9 cellular contexts compared by ENCODE assay signal in the genomic region with DNA sequence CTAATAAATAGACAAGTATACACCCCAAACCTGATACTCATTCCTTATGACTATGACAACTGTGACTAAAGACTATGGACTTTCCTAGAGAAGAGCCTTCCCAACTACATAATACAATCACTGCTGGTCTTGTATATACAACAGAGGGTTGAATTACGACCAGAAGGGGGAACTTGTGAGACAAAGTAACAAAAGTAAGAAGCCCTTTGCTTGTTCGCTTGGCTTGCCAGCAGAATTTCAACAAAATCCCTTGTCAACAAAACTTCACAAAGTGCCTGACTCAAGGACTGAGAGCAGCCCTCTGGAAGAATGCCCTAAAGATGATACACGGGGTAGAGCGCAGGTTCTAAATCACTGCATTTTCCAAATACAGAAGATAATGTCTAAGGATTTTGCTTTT.
A peak's percentile ranks its signal among the peaks of the same experiment; 100 is the strongest.
DNase-seq lines count a peak whose midpoint lies in the region; ATAC-seq, FAIRE-seq and TF ChIP-seq lines count a peak whose summit lies in the region.
"Had no signal": no experiment of that assay in that cellular context is flagged by ENCODE, and none has a peak within 500 bp of the region (broad histone marks: within the 10 kb centered on the region; RNA-seq: fewer than 3 reads in every experiment).

No MANE protein-coding gene starts in this region.

- H3K9me3 ChIP-seq in Caco-2: peaks cover 2% of the 10 kb centered on the region; the same call in 1 of the 2 replicates
- H3K9me3 ChIP-seq in GM12878 (replicated peaks; ENCODE audit: control insufficient read depth, insufficient read depth, low read length): no peaks in the 10 kb centered on the region
- no peaks in the 10 kb centered on the region for H3K9me3 ChIP-seq in CD4-positive, alpha-beta T cell (ENCODE audit: control insufficient read depth, low read length)
- no peaks in the 10 kb centered on the region for H3K9me3 ChIP-seq in effector memory CD4-positive, alpha-beta T cell (ENCODE audit: control insufficient read depth, low read length)
- H3K9me3 ChIP-seq: SJCRH30 had no signal

- intact Hi-C loops in Caco-2 (cut with micrococcal nuclease; ENCODE audit: unreplicated experiment): loop anchor here (1.0 kb wide), 1 partner anchor 41 kb away; no protein-coding TSS in a partner anchor
- intact Hi-C loops in GM12878 (cut with micrococcal nuclease; ENCODE audit: unreplicated experiment): no loop called here
- intact Hi-C loops in CD4-positive, alpha-beta T cell (cut with DNase I, micrococcal nuclease): no loop called here

- no peak overlapping the region for H2AFZ ChIP-seq in GM12878 (ENCODE audit: control insufficient read depth, low read depth, low read length)

- no peak overlapping the region for H3K4me3 ChIP-seq in Caco-2 (ENCODE audit: low read depth, low read length)
- no peak overlapping the region for H3K4me3 ChIP-seq in GM12878
- H3K4me3 ChIP-seq in effector memory CD4-positive, alpha-beta T cell (ENCODE audit: insufficient read depth, low read depth, low read length, poor library complexity, severe bottlenecking): no peak overlapping the region
- H3K4me3 ChIP-seq: SJCRH30 had no signal

- no peak overlapping the region for H3K9ac ChIP-seq in GM12878 (ENCODE audit: control insufficient read depth, insufficient read depth, low read length)

- H4K20me1 ChIP-seq in GM12878 (ENCODE audit: control insufficient read depth, insufficient read depth): no peaks in the 10 kb centered on the region

- POLR2A ChIA-PET in Caco-2 (lab: Charles Lee): no interaction called here
- POLR2A ChIA-PET in GM12878 (lab: Charles Lee): no interaction called here
- POLR2A ChIA-PET in CD4-positive, alpha-beta T cell (lab: Charles Lee): no interaction called here

- no peaks in the 10 kb centered on the region for H3K79me2 ChIP-seq in GM12878 (ENCODE audit: control insufficient read depth, insufficient read depth, low read length)

- in situ Hi-C loops in GM12878 (cut with MboI): no loop called here

- H3K9me3 Mint-ChIP-seq in Caco-2 (ENCODE audit: unreplicated experiment): peaks cover 3% of the 10 kb centered on the region
- H3K9me3 Mint-ChIP-seq in activated CD8-positive, alpha-beta memory T cell treated with anti-CD3 and anti-CD28 coated beads, Interleukin-2, amount 10 ng/mL, durations not matched to agents 7 days and 5 days (ENCODE audit: low read depth): no peaks in the 10 kb centered on the region
- no peaks in the 10 kb centered on the region for H3K9me3 Mint-ChIP-seq in CD4-positive, alpha-beta T cell

- ATAC-seq in GM12878 (no peak), HG03342 (IDR thresholded peaks at IDR 0.05; ENCODE audit: unreplicated experiment) (no peak)
- ATAC-seq in activated CD8-positive, alpha-beta memory T cell treated with anti-CD3 and anti-CD28 coated beads, Interleukin-2, amount 10 ng/mL, durations not matched to agents 7 days and 5 days: no peak
- no peak for ATAC-seq in CD4-positive, alpha-beta T cell (ENCODE audit: poor library complexity)

- BruUV-seq in Caco-2 (replicated peaks; lab: Mats Ljungman, UMichigan) (no TSS peak), GM12878 (replicated peaks; lab: Mats Ljungman, UMichigan) (no TSS peak)

- TF ChIP-seq EP300 in GM12878 (IDR thresholded peaks at IDR 0.05; ENCODE audit: borderline replicate concordance in 1 of 2, control insufficient read depth in 1 of 2, low read depth in 2 of 2, low read length in 2 of 2): no peak

- no peaks in the 10 kb centered on the region for H3K4me1 ChIP-seq in Caco-2
- H3K4me1 ChIP-seq in GM12878 (ENCODE audit: control insufficient read depth, insufficient read depth, low read length): no peaks in the 10 kb centered on the region
- H3K4me1 ChIP-seq in effector memory CD4-positive, alpha-beta T cell (ENCODE audit: control insufficient read depth, insufficient read depth, low read length, poor library complexity, severe bottlenecking): no peaks in the 10 kb centered on the region
- H3K4me1 ChIP-seq: SJCRH30 had no signal

- SMC1A ChIA-PET in GM12878 (lab: Charles Lee; ENCODE audit: uncharacterized antibody, unreplicated experiment): no interaction called here

- H3K27me3 ChIP-seq in Caco-2 (replicated peaks; ENCODE audit: control insufficient read depth, insufficient read depth, low read length) (0 out of 2 replicates have a peak, but pooled peaks cover 1% of the 10 kb centered on the region), GM12878 (replicated peaks in 1 of 2; ENCODE audit: control insufficient read depth in 2 of 2, insufficient read depth in 2 of 2, low read length in 1 of 2) (0 out of 4 replicates have a peak, but pooled peaks cover 0 to 1% of the 10 kb centered on the region in 2 experiments)
- no peaks in the 10 kb centered on the region for H3K27me3 ChIP-seq in CD4-positive, alpha-beta T cell (ENCODE audit: control insufficient read depth, insufficient read depth, low read length)
- H3K27me3 ChIP-seq in effector memory CD4-positive, alpha-beta T cell (replicated peaks; ENCODE audit: control insufficient read depth, insufficient read depth, low read length, poor library complexity, severe bottlenecking): no peaks in the 10 kb centered on the region
- H3K27me3 ChIP-seq: SJCRH30 had no signal

- H3K27me3 Mint-ChIP-seq in Caco-2 (ENCODE audit: insufficient read depth, unreplicated experiment): peaks cover 11% of the 10 kb centered on the region
- peaks cover 15% of the 10 kb centered on the region for H3K27me3 Mint-ChIP-seq in activated CD8-positive, alpha-beta memory T cell treated with anti-CD3 and anti-CD28 coated beads, Interleukin-2, amount 10 ng/mL, durations not matched to agents 7 days and 5 days
- peaks cover 9% of the 10 kb centered on the region for H3K27me3 Mint-ChIP-seq in CD4-positive, alpha-beta T cell

- no peak overlapping the region for H3K4me3 Mint-ChIP-seq in Caco-2 (ENCODE audit: unreplicated experiment)
- no peak overlapping the region for H3K4me3 Mint-ChIP-seq in activated CD8-positive, alpha-beta memory T cell treated with anti-CD3 and anti-CD28 coated beads, Interleukin-2, amount 10 ng/mL, durations not matched to agents 7 days and 5 days
- H3K4me3 Mint-ChIP-seq in CD4-positive, alpha-beta T cell: no peak overlapping the region

- TF ChIP-seq CTCF in Caco-2 (IDR thresholded peaks at IDR 0.05; ENCODE audit: insufficient read depth in 1 of 2, low read depth in 1 of 2, low read length in 1 of 2, severe bottlenecking in 1 of 2, unreplicated experiment in 1 of 2) (peak; percentile 47 to 55), LNCAP (IDR thresholded peaks at IDR 0.05) (peak; percentile 27; the same call in 1 of the 2 replicates), GM12878 (IDR thresholded peaks at IDR 0.05 in 2 of 3, conservative IDR thresholded peaks at IDR 0.05 in 1 of 3; ENCODE audit: control insufficient read depth in 2 of 3, extremely low read depth in 1 of 3, insufficient read depth in 1 of 3, low read depth in 3 of 3, low read length in 3 of 3) (peak in 2 of 3 experiments; percentile 7 to 10; a peak in 1 of 6 replicates)
- TF ChIP-seq CTCF in CD4-positive, alpha-beta T cell (IDR thresholded peaks at IDR 0.05): no peak

- DNase-seq in Caco-2: peak in 1 of 2 experiments; percentile 46
- DNase-seq in GM12878 (ENCODE audit: low read depth, low spot score): no peak
- DNase-seq in midbrain (lab: John Stamatoyannopoulos, UW): peak; percentile 53
- no peak for DNase-seq in activated CD8-positive, alpha-beta memory T cell treated with anti-CD3 and anti-CD28 coated beads, Interleukin-2, amount 10 ng/mL, durations not matched to agents 7 days and 5 days
- DNase-seq in CD4-positive, alpha-beta T cell: no peak
- DNase-seq in effector memory CD4-positive, alpha-beta T cell: no peak

- no peak overlapping the region for H3K27ac ChIP-seq in GM12878 (ENCODE audit: control insufficient read depth, insufficient read depth)
- H3K27ac ChIP-seq in CD4-positive, alpha-beta T cell (ENCODE audit: low read depth, low read length): no peak overlapping the region
- no peak overlapping the region for H3K27ac ChIP-seq in effector memory CD4-positive, alpha-beta T cell (ENCODE audit: insufficient read depth, low read length, poor library complexity, severe bottlenecking)
- H3K27ac ChIP-seq: SJCRH30 had no signal

- RAD21 ChIA-PET in GM12878 (lab: Charles Lee; ENCODE audit: unreplicated experiment): no interaction called here

- TF ChIP-seq POLR2A in GM12878 (IDR thresholded peaks at IDR 0.05; ENCODE audit: low read depth, low read length): no peak

- TF ChIP-seq RAD21 in GM12878 (IDR thresholded peaks at IDR 0.05; ENCODE audit: insufficient read depth, low read depth, low read length): no peak

- H3K4me1 Mint-ChIP-seq in Caco-2 (ENCODE audit: low read depth, unreplicated experiment): no peaks in the 10 kb centered on the region
- H3K4me1 Mint-ChIP-seq in activated CD8-positive, alpha-beta memory T cell treated with anti-CD3 and anti-CD28 coated beads, Interleukin-2, amount 10 ng/mL, durations not matched to agents 7 days and 5 days: no peaks in the 10 kb centered on the region
- H3K4me1 Mint-ChIP-seq in CD4-positive, alpha-beta T cell (ENCODE audit: low read depth): no peaks in the 10 kb centered on the region

- no peak for FAIRE-seq in GM12878 (lab: Jason Lieb, UNC)

- H3K4me2 ChIP-seq in GM12878 (ENCODE audit: control insufficient read depth, insufficient read depth): no peak overlapping the region

- 59% methylated on average over 4 of the region's 4 CpGs for WGBS in GM12878 (ENCODE audit: insufficient coverage, insufficient replicate concordance, low lambda C conversion rate, missing lambda C conversion rate)

- no peak overlapping the region for H3K27ac Mint-ChIP-seq in Caco-2 (ENCODE audit: unreplicated experiment)
- H3K27ac Mint-ChIP-seq in activated CD8-positive, alpha-beta memory T cell treated with anti-CD3 and anti-CD28 coated beads, Interleukin-2, amount 10 ng/mL, durations not matched to agents 7 days and 5 days: no peak overlapping the region
- no peak overlapping the region for H3K27ac Mint-ChIP-seq in CD4-positive, alpha-beta T cell

- H3K36me3 Mint-ChIP-seq in Caco-2 (ENCODE audit: insufficient read depth, unreplicated experiment): no peaks in the 10 kb centered on the region
- H3K36me3 Mint-ChIP-seq in activated CD8-positive, alpha-beta memory T cell treated with anti-CD3 and anti-CD28 coated beads, Interleukin-2, amount 10 ng/mL, durations not matched to agents 7 days and 5 days: no peaks in the 10 kb centered on the region
- H3K36me3 Mint-ChIP-seq in CD4-positive, alpha-beta T cell (ENCODE audit: low read depth): no peaks in the 10 kb centered on the region

- CTCF ChIA-PET in Caco-2 (lab: Charles Lee): interaction anchor here (3.5 kb wide), 1 partner anchor 42 kb away, joined by 46 read pairs; no protein-coding TSS in a partner anchor
- CTCF ChIA-PET in GM12878 (lab: Yijun Ruan, JAX): interaction anchor here (0.8 to 2.1 kb wide), 3 partner anchors 42 to 1081 kb away, joined by 3 to 7 read pairs (median 4); no protein-coding TSS in a partner anchor
- CTCF ChIA-PET in activated CD8-positive, alpha-beta memory T cell treated with anti-CD3 and anti-CD28 coated beads, Interleukin-2, amount 10 ng/mL, durations not matched to agents 7 days and 5 days (lab: Charles Lee): no interaction called here
- CTCF ChIA-PET in CD4-positive, alpha-beta T cell (lab: Charles Lee): no interaction called here

- H3K36me3 ChIP-seq in Caco-2 (ENCODE audit: control insufficient read depth, insufficient read depth, low read length) (no peaks in the 10 kb centered on the region), GM12878 (ENCODE audit: control insufficient read depth in 2 of 2, insufficient read depth in 2 of 2, low read length in 1 of 2) (no peaks in the 10 kb centered on the region)
- no peaks in the 10 kb centered on the region for H3K36me3 ChIP-seq in effector memory CD4-positive, alpha-beta T cell (ENCODE audit: control insufficient read depth, insufficient read depth, low read length)
- H3K36me3 ChIP-seq: SJCRH30 had no signal

Comparison
In these comparisons a context has a peak if more than half of its experiments do, and no peak if none do; other contexts are left out.
1. CTCF ChIA-PET loops: an anchor here in Caco-2 (3.5 kb wide) and GM12878 (0.8 to 2.1 kb wide); none called in activated CD8-positive, alpha-beta memory T cell treated with anti-CD3 and anti-CD28 coated beads, Interleukin-2, amount 10 ng/mL, durations not matched to agents 7 days and 5 days and CD4-positive, alpha-beta T cell.